In the genomic region with DNA sequence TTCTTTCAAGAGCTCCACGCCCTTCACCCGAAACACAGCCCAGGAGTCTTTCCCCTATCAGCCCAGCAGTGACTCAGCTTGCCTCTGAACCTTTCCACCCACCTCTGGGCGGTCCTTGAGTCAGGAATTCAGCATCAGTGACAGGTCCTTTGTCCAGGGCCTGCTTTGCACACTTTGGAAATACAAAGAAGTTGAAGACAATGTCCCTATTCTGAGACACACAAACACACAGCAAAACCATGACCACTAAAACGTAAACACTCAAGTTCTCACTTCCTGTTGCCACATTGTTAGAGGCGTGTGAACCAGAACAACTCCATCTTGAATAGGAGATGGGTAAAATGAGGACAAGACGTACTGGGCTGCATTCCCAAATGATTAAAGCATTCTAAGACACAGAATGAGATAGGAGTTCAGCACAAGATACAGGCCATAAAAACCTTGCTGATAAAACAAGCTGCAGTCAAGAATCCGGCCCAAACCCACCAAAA, we compare ENCODE assay signal across 13 cellular contexts. TPM values are rescaled to one million over a fixed set of nuclear protein-coding genes. Genes with fewer than 3 reads are reported as not detected.
DNase-seq lines count a peak whose midpoint lies in the region; FAIRE-seq and TF ChIP-seq lines count a peak whose summit lies in the region.
"Had no signal": no experiment of that assay in that cellular context is flagged by ENCODE, and none has a peak within 500 bp of the region (broad histone marks: within the 10 kb centered on the region; RNA-seq: fewer than 3 reads in every experiment).

No MANE protein-coding gene starts in this region.

- no peak overlapping the region for H3K18ac ChIP-seq in mesenchymal stem cell (ENCODE audit: low read depth in 1 of 2, low read length in 2 of 2)

- H3K9ac ChIP-seq in mesenchymal stem cell (ENCODE audit: low read length): no peak overlapping the region

- H3K36me3 ChIP-seq in bronchial epithelial cell (ENCODE audit: control insufficient read depth, insufficient read depth, low read length) (no peaks in the 10 kb centered on the region), mesenchymal stem cell (ENCODE audit: control insufficient read depth in 1 of 2, insufficient read depth in 2 of 2, low read depth in 1 of 2, low read length in 2 of 2) (no peaks in the 10 kb centered on the region), H7 (replicated peaks; ENCODE audit: control insufficient read depth, insufficient read depth, low read length) (no peaks in the 10 kb centered on the region)

- no peak overlapping the region for H2BK12ac ChIP-seq in mesenchymal stem cell (ENCODE audit: low read length in 2 of 2)

- no peak overlapping the region for H4K8ac ChIP-seq in mesenchymal stem cell (ENCODE audit: low read length)

- no peaks in the 10 kb centered on the region for H3K9me3 ChIP-seq in mesenchymal stem cell (ENCODE audit: control insufficient read depth, low read length)

- WGBS in mesenchymal stem cell: 56% methylated on average over 6 of the region's 7 CpGs

- no peaks in the 10 kb centered on the region for H3K4me1 ChIP-seq in mesenchymal stem cell (ENCODE audit: control insufficient read depth, insufficient read depth, low read depth, low read length)

- H2BK5ac ChIP-seq in mesenchymal stem cell (ENCODE audit: low read depth, low read length, poor library complexity, severe bottlenecking): no peak overlapping the region

- H3K23ac ChIP-seq in mesenchymal stem cell (ENCODE audit: low read length in 2 of 2): no peak overlapping the region

- no peak overlapping the region for H2BK15ac ChIP-seq in mesenchymal stem cell (ENCODE audit: low read depth, poor library complexity, severe bottlenecking)

- H3K4ac ChIP-seq in mesenchymal stem cell (ENCODE audit: low read depth in 1 of 2, low read length in 2 of 2): no peak overlapping the region

- no peak overlapping the region for H3K4me3 ChIP-seq in bronchial epithelial cell (ENCODE audit: low read depth, low read length)
- no peak overlapping the region for H3K4me3 ChIP-seq in mesenchymal stem cell (ENCODE audit: insufficient read depth in 1 of 2, low read depth in 1 of 2, low read length in 2 of 2)
- H3K4me3 ChIP-seq in H7 (ENCODE audit: insufficient read depth, low read depth, low read length): no peak overlapping the region

- H3K27me3 ChIP-seq in bronchial epithelial cell (ENCODE audit: control insufficient read depth, insufficient read depth, low read length) (no peaks in the 10 kb centered on the region), mesenchymal stem cell (ENCODE audit: control insufficient read depth in 1 of 2, insufficient read depth in 1 of 2, low read length in 2 of 2) (no peaks in the 10 kb centered on the region), H7 (ENCODE audit: control insufficient read depth, insufficient read depth, low read length) (no peaks in the 10 kb centered on the region)

- H2AK5ac ChIP-seq in mesenchymal stem cell (ENCODE audit: low read length, severe bottlenecking): no peak overlapping the region

- H3K14ac ChIP-seq in mesenchymal stem cell (ENCODE audit: low read length in 2 of 2): no peak overlapping the region

- H3K4me2 ChIP-seq in mesenchymal stem cell (ENCODE audit: low read length, poor library complexity, severe bottlenecking): no peak overlapping the region

- no peak overlapping the region for H4K91ac ChIP-seq in mesenchymal stem cell (ENCODE audit: low read length)

- no peak for TF ChIP-seq CTCF in bronchial epithelial cell (IDR thresholded peaks at IDR 0.05; ENCODE audit: insufficient read depth, low read length, severe bottlenecking)

- no peak overlapping the region for H3K27ac ChIP-seq in mesenchymal stem cell (ENCODE audit: low read length, poor library complexity, severe bottlenecking)

- DNase-seq in COLO829 (ENCODE audit: low spot score) (peak; percentile 17), HT1080 (ENCODE audit: low read depth) (peak; percentile 63), bronchial epithelial cell (ENCODE audit: low read depth) (peak; percentile 88), mesenchymal stem cell (peak; percentile 92), amniotic stem cell (lab: John Stamatoyannopoulos, UW) (no peak), H7 (no peak), NCI-H2227 (lab: John Stamatoyannopoulos, UW; ENCODE audit: unreplicated experiment) (no peak), SKM-1 (lab: John Stamatoyannopoulos, UW; ENCODE audit: unreplicated experiment) (no peak)
- DNase-seq: activated CD4-positive, alpha-beta T cell treated with anti-CD3 and anti-CD28 coated beads, Interleukin-2, amount 50 U/mL, for 1 hour; NCI-H1105 treated with DMSO at 0.1 percent for 48 hours; SHP77 treated with DMSO at 0.1 percent for 48 hours had no signal

- no peak overlapping the region for H2BK120ac ChIP-seq in mesenchymal stem cell (ENCODE audit: low read depth, low read length)

- H3K79me1 ChIP-seq in mesenchymal stem cell (replicated peaks; ENCODE audit: low read length, poor library complexity, severe bottlenecking): no peaks in the 10 kb centered on the region

- FAIRE-seq in bronchial epithelial cell (lab: Jason Lieb, UNC): peak; percentile 99
- FAIRE-seq: frontal cortex had no signal

- no peak overlapping the region for H2AFZ ChIP-seq in mesenchymal stem cell (ENCODE audit: low read depth, low read length)

RNA-seq across cellular contexts. Expression of gene ATP12A, which starts 49.3 kb away (rescaled TPM):
- total RNA-seq in HT1080 (2014; rRNA removed; shearing (Covaris generic)): not detected in 2 replicates
- 0.03 and 0.14 TPM in 2 replicates for polyA plus RNA-seq in HT1080 (2015; cell fraction: cytosol; rRNA removed)
- polyA plus RNA-seq in HT1080 (2015; cell fraction: nucleus; rRNA removed): 0.06 TPM in 1 of 2 replicates, not detected in the other
- 7.9 and 38.0 TPM in 2 replicates for total RNA-seq in bronchial epithelial cell
- polyA plus RNA-seq in mesenchymal stem cell (2013, experiment 1 of 2): not detected
- not detected for polyA plus RNA-seq in mesenchymal stem cell (2013, experiment 2 of 2)
- total RNA-seq in H7 (2014; rRNA removed; shearing (Covaris generic)): 0.04 and 0.62 TPM in 2 replicates
- total RNA-seq: skeletal muscle tissue had no signal

Comparison
In these comparisons a context has a peak if more than half of its experiments do, and no peak if none do; other contexts are left out.
1. DNase-seq: peak in COLO829 (single experiment), HT1080 (single experiment), bronchial epithelial cell (single experiment) and mesenchymal stem cell (single experiment); none in amniotic stem cell (single experiment), H7 (single experiment), NCI-H2227 (single experiment) and SKM-1 (single experiment).